ENCODE assay signal across 35 cellular contexts in the genomic region with DNA sequence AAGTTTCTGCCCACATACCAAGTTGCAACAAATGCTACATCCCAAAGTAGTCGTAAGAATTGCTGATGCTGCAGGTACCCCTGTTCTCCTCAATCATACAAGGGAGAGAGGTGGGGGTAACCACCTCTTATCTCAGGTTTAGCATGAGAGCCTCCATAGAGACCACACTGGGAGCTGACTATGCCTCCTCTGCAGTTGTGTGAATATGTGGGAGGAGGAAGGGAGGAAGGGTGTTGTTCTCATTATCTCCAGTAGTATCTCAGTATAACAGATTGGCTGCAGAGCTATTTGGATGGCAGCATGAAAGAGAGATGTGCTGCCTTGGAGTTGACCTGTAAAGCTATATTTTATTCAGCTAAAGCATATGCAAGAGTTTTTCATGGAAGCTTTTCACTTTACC.
"Had no signal": no experiment of that assay in that cellular context is flagged by ENCODE, and none has a peak within 500 bp of the region (broad histone marks: within the 10 kb centered on the region; RNA-seq: fewer than 3 reads in every experiment).

No MANE protein-coding gene starts in this region.

- H3K9me3 ChIP-seq: MG63, Peyer's patch, SJSA1, SK-N-SH had no signal

- H3K4me3 Mint-ChIP-seq: activated B cell treated with CpG ODN at 0.5 μM for 24 hours; activated CD4-positive, alpha-beta memory T cell treated with anti-CD3 and anti-CD28 coated beads, Interleukin-2, amount 10 ng/mL, durations not matched to agents 7 days and 5 days; activated CD8-positive, alpha-beta memory T cell treated with anti-CD3 and anti-CD28 coated beads, Interleukin-2, amount 10 ng/mL, durations not matched to agents 7 days and 5 days; activated naive CD4-positive, alpha-beta T cell treated with anti-CD3 and anti-CD28 coated beads, Interleukin-2, amount 10 ng/mL, durations not matched to agents 7 days and 5 days; activated naive CD8-positive, alpha-beta T cell; activated naive CD8-positive, alpha-beta T cell treated with anti-CD3 and anti-CD28 coated beads, Interleukin-2, amount 50 U/mL, for 24 hours; brain; T-helper 1 cell treated with Interleukin-12 subunit alpha and Interleukin-12 subunit beta and Interleukin-4 antibody, amounts not matched to agents 30 μg/mL and 1 μg/mL, for 36 hours; T-helper 2 cell treated with Interferon-gamma antibody and Interleukin-4, amounts not matched to agents 5 μg/mL and 100 μg/mL, for 36 hours had no signal

- DNase-seq: activated B cell treated with CpG ODN at 0.5 μM for 24 hours; activated CD4-positive, alpha-beta memory T cell treated with anti-CD3 and anti-CD28 coated beads, Interleukin-2, amount 10 ng/mL, durations not matched to agents 7 days and 5 days; activated CD4-positive, alpha-beta T cell treated with anti-CD3 and anti-CD28 coated beads for 4 hours; activated CD4-positive, alpha-beta T cell treated with anti-CD3 and anti-CD28 coated beads, Interleukin-2, amount 50 U/mL, for 1 hour; activated CD4-positive, CD25-positive, alpha-beta regulatory T cell treated with anti-CD3 and anti-CD28 coated beads, Interleukin-2, amount 50 U/mL, for 72 hours; activated CD8-positive, alpha-beta memory T cell treated with anti-CD3 and anti-CD28 coated beads for 24 hours; activated CD8-positive, alpha-beta memory T cell treated with anti-CD3 and anti-CD28 coated beads, Interleukin-2, amount 10 ng/mL, durations not matched to agents 7 days and 5 days; activated CD8-positive, alpha-beta memory T cell treated with anti-CD3 and anti-CD28 coated beads, Interleukin-2, amount 50 U/mL, for 48 hours; activated effector memory CD4-positive, alpha-beta T cell treated with Interleukin-2 at 50 U/mL for 16 hours; activated naive CD4-positive, alpha-beta T cell treated with anti-CD3 and anti-CD28 coated beads, Interleukin-2, amount 10 ng/mL, durations not matched to agents 7 days and 5 days; activated naive CD8-positive, alpha-beta T cell treated with anti-CD3 and anti-CD28 coated beads, Interleukin-2, amount 50 U/mL, for 24 hours; activated T-cell treated with anti-CD3 and anti-CD28 coated beads, Interleukin-2, amount 50 U/mL, for 48 hours; anterior cingulate cortex; caudate nucleus; cerebellar nuclear complex; Kasumi-1; MG63; NCI-H1048; NCI-H1436 treated with DMSO at 0.1 percent for 48 hours; NCI-H1694 treated with DMSO at 0.1 percent for 48 hours; NCI-H2029; NCI-H510A; NCI-H526; NCI-H748 treated with DMSO at 0.1 percent for 48 hours; NK-92 treated with Interleukin-12 subunit alpha and Interleukin-12 subunit beta, amount 100 ng/mL, for 24 hours; PC-3; Peyer's patch; RPMI8226; SHP77 treated with DMSO at 0.1 percent for 48 hours; SK-N-SH had no signal

- H3K27ac Mint-ChIP-seq: activated B cell treated with CpG ODN at 0.5 μM for 24 hours; activated CD4-positive, alpha-beta memory T cell treated with anti-CD3 and anti-CD28 coated beads, Interleukin-2, amount 10 ng/mL, durations not matched to agents 7 days and 5 days; activated CD8-positive, alpha-beta memory T cell treated with anti-CD3 and anti-CD28 coated beads, Interleukin-2, amount 10 ng/mL, durations not matched to agents 7 days and 5 days; activated naive CD4-positive, alpha-beta T cell treated with anti-CD3 and anti-CD28 coated beads, Interleukin-2, amount 10 ng/mL, durations not matched to agents 7 days and 5 days; activated naive CD8-positive, alpha-beta T cell; activated naive CD8-positive, alpha-beta T cell treated with anti-CD3 and anti-CD28 coated beads, Interleukin-2, amount 50 U/mL, for 24 hours; brain; T-helper 1 cell treated with Interleukin-12 subunit alpha and Interleukin-12 subunit beta and Interleukin-4 antibody, amounts not matched to agents 30 μg/mL and 1 μg/mL, for 36 hours; T-helper 2 cell treated with Interferon-gamma antibody and Interleukin-4, amounts not matched to agents 5 μg/mL and 100 μg/mL, for 36 hours had no signal

- H3K27ac ChIP-seq: Peyer's patch, SJSA1 had no signal

- H3K4me1 ChIP-seq: Peyer's patch, SJSA1 had no signal

- H3K4me1 Mint-ChIP-seq: activated B cell treated with CpG ODN at 0.5 μM for 24 hours; activated CD4-positive, alpha-beta memory T cell treated with anti-CD3 and anti-CD28 coated beads, Interleukin-2, amount 10 ng/mL, durations not matched to agents 7 days and 5 days; activated CD8-positive, alpha-beta memory T cell treated with anti-CD3 and anti-CD28 coated beads, Interleukin-2, amount 10 ng/mL, durations not matched to agents 7 days and 5 days; activated naive CD4-positive, alpha-beta T cell treated with anti-CD3 and anti-CD28 coated beads, Interleukin-2, amount 10 ng/mL, durations not matched to agents 7 days and 5 days; activated naive CD8-positive, alpha-beta T cell treated with anti-CD3 and anti-CD28 coated beads, Interleukin-2, amount 50 U/mL, for 24 hours; brain had no signal

- H3K27me3 Mint-ChIP-seq: activated B cell treated with CpG ODN at 0.5 μM for 24 hours; activated CD4-positive, alpha-beta memory T cell treated with anti-CD3 and anti-CD28 coated beads, Interleukin-2, amount 10 ng/mL, durations not matched to agents 7 days and 5 days; activated naive CD4-positive, alpha-beta T cell treated with anti-CD3 and anti-CD28 coated beads, Interleukin-2, amount 10 ng/mL, durations not matched to agents 7 days and 5 days; activated naive CD8-positive, alpha-beta T cell treated with anti-CD3 and anti-CD28 coated beads, Interleukin-2, amount 50 U/mL, for 24 hours had no signal

- H3K9ac ChIP-seq: SK-N-SH had no signal

- H3K4me2 ChIP-seq: SK-N-SH had no signal

- ATAC-seq: activated CD8-positive, alpha-beta memory T cell treated with anti-CD3 and anti-CD28 coated beads, Interleukin-2, amount 10 ng/mL, durations not matched to agents 7 days and 5 days; activated naive CD8-positive, alpha-beta T cell treated with anti-CD3 and anti-CD28 coated beads, Interleukin-2, amount 50 U/mL, for 24 hours; PC-3 had no signal

- H3K9me3 Mint-ChIP-seq: activated B cell treated with CpG ODN at 0.5 μM for 24 hours; activated CD4-positive, alpha-beta memory T cell treated with anti-CD3 and anti-CD28 coated beads, Interleukin-2, amount 10 ng/mL, durations not matched to agents 7 days and 5 days; activated naive CD4-positive, alpha-beta T cell treated with anti-CD3 and anti-CD28 coated beads, Interleukin-2, amount 10 ng/mL, durations not matched to agents 7 days and 5 days; activated naive CD8-positive, alpha-beta T cell treated with anti-CD3 and anti-CD28 coated beads, Interleukin-2, amount 50 U/mL, for 24 hours; brain; T-helper 1 cell treated with Interleukin-12 subunit alpha and Interleukin-12 subunit beta and Interleukin-4 antibody, amounts not matched to agents 30 μg/mL and 1 μg/mL, for 36 hours; T-helper 2 cell treated with Interferon-gamma antibody and Interleukin-4, amounts not matched to agents 5 μg/mL and 100 μg/mL, for 36 hours had no signal

- H3K4me3 ChIP-seq: MG63, Peyer's patch, SJSA1 had no signal

- H3K36me3 Mint-ChIP-seq: activated CD8-positive, alpha-beta memory T cell treated with anti-CD3 and anti-CD28 coated beads, Interleukin-2, amount 10 ng/mL, durations not matched to agents 7 days and 5 days; activated naive CD4-positive, alpha-beta T cell treated with anti-CD3 and anti-CD28 coated beads, Interleukin-2, amount 10 ng/mL, durations not matched to agents 7 days and 5 days; activated naive CD8-positive, alpha-beta T cell; brain had no signal

- H3K36me3 ChIP-seq: MG63, Peyer's patch, SJSA1 had no signal

- H3K27me3 ChIP-seq: MG63, Peyer's patch, SJSA1 had no signal
